Comparison of ENCODE assay signal across 20 cellular contexts in genomic region chr5:43286623-43287022, GRCh38. TPM values are rescaled to one million over a fixed set of nuclear protein-coding genes. Genes with fewer than 3 reads are reported as not detected.
DNase-seq lines count a peak whose midpoint lies in the region; ATAC-seq and TF ChIP-seq lines count a peak whose summit lies in the region.
"Had no signal": no experiment of that assay in that cellular context is flagged by ENCODE, and none has a peak within 500 bp of the region (broad histone marks: within the 10 kb centered on the region; RNA-seq: fewer than 3 reads in every experiment).

No MANE protein-coding gene starts in this region.

- intact Hi-C loops in A673 (cut with micrococcal nuclease; ENCODE audit: unreplicated experiment) (no loop called here), mucosa of descending colon (cut with DNase I, micrococcal nuclease) (no loop called here)
- intact Hi-C loops in CD4-positive, alpha-beta memory T cell (cut with micrococcal nuclease): no loop called here

- no peaks in the 10 kb centered on the region for H3K27me3 ChIP-seq in A673 (replicated peaks; ENCODE audit: insufficient read depth, low read depth, low read length, poor library complexity)
- H3K27me3 ChIP-seq in CD4-positive, alpha-beta memory T cell (ENCODE audit: insufficient read depth, low read length): no peaks in the 10 kb centered on the region

- DNase-seq in A673 (ENCODE audit: low spot score) (no peak), mucosa of descending colon (no peak)
- DNase-seq in activated naive CD8-positive, alpha-beta T cell treated with anti-CD3 and anti-CD28 coated beads, Interleukin-2, amount 50 U/mL, for 24 hours: no peak
- DNase-seq in CD4-positive, alpha-beta memory T cell: no peak
- DNase-seq: activated CD4-positive, alpha-beta T cell treated with anti-CD3 and anti-CD28 coated beads, Interleukin-2, amount 50 U/mL, for 1 hour; activated CD8-positive, alpha-beta memory T cell treated with anti-CD3 and anti-CD28 coated beads, Interleukin-2, amount 50 U/mL, for 48 hours; activated effector memory CD4-positive, alpha-beta T cell treated with Interleukin-2 at 50 U/mL for 16 hours; cerebellar nuclear complex; NCI-H1048; NCI-H1694 treated with DMSO at 0.1 percent for 48 hours; NCI-H510A; right cardiac atrium; stimulated activated CD4-positive, alpha-beta T cell treated with anti-CD3 and anti-CD28 coated beads, Interleukin-2, amount 100 ng/mL, for 48 hours; trophoblast cell had no signal

- H3K4me1 ChIP-seq in A673 (ENCODE audit: insufficient read depth, low read length, poor library complexity, severe bottlenecking) (no peaks in the 10 kb centered on the region), mucosa of descending colon (ENCODE audit: low read depth) (no peaks in the 10 kb centered on the region)
- H3K4me1 ChIP-seq in CD4-positive, alpha-beta memory T cell (ENCODE audit: insufficient read depth, low read length): no peaks in the 10 kb centered on the region

- H3K36me3 Mint-ChIP-seq in activated naive CD8-positive, alpha-beta T cell treated with anti-CD3 and anti-CD28 coated beads, Interleukin-2, amount 50 U/mL, for 24 hours (ENCODE audit: low read depth): peaks cover 46% of the 10 kb centered on the region
- H3K36me3 Mint-ChIP-seq in CD4-positive, alpha-beta memory T cell: peaks cover 36 to 41% of the 10 kb centered on the region in 2 donors

- BruUV-seq in A673 (replicated peaks; lab: Mats Ljungman, UMichigan): no TSS peak

- POLR2A ChIA-PET in A673 (lab: Charles Lee; ENCODE audit: low non-redundant PET): no interaction called here
- POLR2A ChIA-PET in CD4-positive, alpha-beta memory T cell (lab: Charles Lee; ENCODE audit: partially characterized antibody): no interaction called here

- H3K27ac ChIP-seq in A673 (ENCODE audit: low read depth, low read length, poor library complexity, severe bottlenecking): peak overlapping the region; percentile 29
- H3K27ac ChIP-seq in CD4-positive, alpha-beta memory T cell (ENCODE audit: low read depth, low read length): no peak overlapping the region
- H3K27ac ChIP-seq: C4-2B, HL-60 had no signal

- TF ChIP-seq CTCF in A673 (conservative IDR thresholded peaks at IDR 0.05; ENCODE audit: low read depth, low read length) (no peak), mucosa of descending colon (IDR thresholded peaks at IDR 0.05) (no peak)

- H3K27ac Mint-ChIP-seq in activated naive CD8-positive, alpha-beta T cell treated with anti-CD3 and anti-CD28 coated beads, Interleukin-2, amount 50 U/mL, for 24 hours: peak overlapping the region; percentile 11
- H3K27ac Mint-ChIP-seq in CD4-positive, alpha-beta memory T cell: no peak overlapping the region

- CTCF ChIA-PET in A673 (lab: Charles Lee): no interaction called here
- CTCF ChIA-PET in CD4-positive, alpha-beta memory T cell (lab: Charles Lee; ENCODE audit: partially characterized antibody): no interaction called here

- no peaks in the 10 kb centered on the region for H3K27me3 Mint-ChIP-seq in activated naive CD8-positive, alpha-beta T cell treated with anti-CD3 and anti-CD28 coated beads, Interleukin-2, amount 50 U/mL, for 24 hours
- no peaks in the 10 kb centered on the region for H3K27me3 Mint-ChIP-seq in CD4-positive, alpha-beta memory T cell

- H3K4me1 Mint-ChIP-seq in activated naive CD8-positive, alpha-beta T cell treated with anti-CD3 and anti-CD28 coated beads, Interleukin-2, amount 50 U/mL, for 24 hours: peaks cover 4% of the 10 kb centered on the region
- H3K4me1 Mint-ChIP-seq in CD4-positive, alpha-beta memory T cell: no peaks in the 10 kb centered on the region

- H3K36me3 ChIP-seq in A673 (ENCODE audit: insufficient read depth, low read length, poor library complexity, severe bottlenecking): peaks cover 47% of the 10 kb centered on the region
- no peaks in the 10 kb centered on the region for H3K36me3 ChIP-seq in mucosa of descending colon (ENCODE audit: low read depth)
- peaks cover 4% of the 10 kb centered on the region for H3K36me3 ChIP-seq in CD4-positive, alpha-beta memory T cell (ENCODE audit: insufficient read depth, low read length)

- ATAC-seq in HG03432 (IDR thresholded peaks at IDR 0.05; ENCODE audit: unreplicated experiment) (peak; percentile 41), mucosa of descending colon (peak; percentile 29), GM18502 (IDR thresholded peaks at IDR 0.05; ENCODE audit: poor library complexity, unreplicated experiment) (no peak), GM21381 (IDR thresholded peaks at IDR 0.05; ENCODE audit: unreplicated experiment) (no peak)
- ATAC-seq in activated naive CD8-positive, alpha-beta T cell treated with anti-CD3 and anti-CD28 coated beads, Interleukin-2, amount 50 U/mL, for 24 hours: peak; percentile 33
- ATAC-seq: Right ventricle myocardium inferior had no signal

- H3K4me3 ChIP-seq in A673 (ENCODE audit: low read depth, low read length, poor library complexity, severe bottlenecking) (no peak overlapping the region), mucosa of descending colon (no peak overlapping the region)
- no peak overlapping the region for H3K4me3 ChIP-seq in CD4-positive, alpha-beta memory T cell (ENCODE audit: low read length in 2 of 2)

- H3K4me3 Mint-ChIP-seq in activated naive CD8-positive, alpha-beta T cell treated with anti-CD3 and anti-CD28 coated beads, Interleukin-2, amount 50 U/mL, for 24 hours: no peak overlapping the region
- H3K4me3 Mint-ChIP-seq in CD4-positive, alpha-beta memory T cell: no peak overlapping the region

- no peaks in the 10 kb centered on the region for H3K9me3 Mint-ChIP-seq in activated naive CD8-positive, alpha-beta T cell treated with anti-CD3 and anti-CD28 coated beads, Interleukin-2, amount 50 U/mL, for 24 hours
- H3K9me3 Mint-ChIP-seq in CD4-positive, alpha-beta memory T cell: no peaks in the 10 kb centered on the region

- no peaks in the 10 kb centered on the region for H3K9me3 ChIP-seq in A673 (ENCODE audit: low read depth, low read length, poor library complexity, severe bottlenecking)
- no peaks in the 10 kb centered on the region for H3K9me3 ChIP-seq in mucosa of descending colon
- H3K9me3 ChIP-seq in CD4-positive, alpha-beta memory T cell (ENCODE audit: control insufficient read depth in 1 of 2, low read length in 2 of 2): no peaks in the 10 kb centered on the region

RNA-seq across cellular contexts. Expression of gene HMGCS1, which starts 26.6 kb away (rescaled TPM):
- total RNA-seq in A673 (2021) (142 and 162 TPM in 2 replicates), mucosa of descending colon (100 to 1,000 TPM in 2 of 3 donors, 10 to 100 TPM in 1; 69.6 to 176 (median 151) TPM)
- total RNA-seq in CD4-positive, alpha-beta memory T cell: 10 to 100 TPM; 27.7 to 35.7 TPM
- polyA plus RNA-seq in CD4-positive, alpha-beta memory T cell: 1 to 10 TPM; 3.3 to 6.8 TPM

Comparison
In these comparisons a context has a peak if more than half of its experiments do, and no peak if none do; other contexts are left out.
1. ATAC-seq: peak in HG03432 (single experiment), activated naive CD8-positive, alpha-beta T cell treated with anti-CD3 and anti-CD28 coated beads, Interleukin-2, amount 50 U/mL, for 24 hours (single experiment) and mucosa of descending colon (single experiment); none in GM18502 (single experiment) and GM21381 (single experiment).